ENCODE assay signal across 28 cellular contexts in genomic region chr17:81812571-81813370, GRCh38. TPM values are rescaled to one million over a fixed set of nuclear protein-coding genes. Genes with fewer than 3 reads are reported as not detected.
"Had no signal": no experiment of that assay in that cellular context is flagged by ENCODE, and none has a peak within 500 bp of the region (broad histone marks: within the 10 kb centered on the region; RNA-seq: fewer than 3 reads in every experiment).

No MANE protein-coding gene starts in this region.

- H3K4me1 ChIP-seq: SJCRH30 had no signal

- H3K27ac ChIP-seq: brain microvascular endothelial cell, cardiac muscle cell, SJCRH30 had no signal

- H3K4me3 ChIP-seq: cardiac muscle cell, SJCRH30 had no signal

- H3K36me3 ChIP-seq: brain microvascular endothelial cell, cardiac muscle cell, SJCRH30 had no signal

- DNase-seq: activated B cell treated with CpG ODN at 0.5 μM for 24 hours; activated CD4-positive, alpha-beta T cell treated with anti-CD3 and anti-CD28 coated beads for 1 hour; activated CD4-positive, alpha-beta T cell treated with anti-CD3 and anti-CD28 coated beads, Interleukin-2, amount 10 ng/mL, durations not matched to agents 24 days and 14 days; activated CD4-positive, alpha-beta T cell treated with anti-CD3 and anti-CD28 coated beads, Interleukin-2, amount 50 U/mL, for 48 hours; activated effector memory CD4-positive, alpha-beta T cell treated with anti-CD3 and anti-CD28 coated beads, Interleukin-2, amount 50 U/mL, for 16 hours; activated naive CD4-positive, alpha-beta T cell treated with Interleukin-2 at 50 U/mL for 16 hours; activated naive CD8-positive, alpha-beta T cell treated with anti-CD3 and anti-CD28 coated beads, Interleukin-2, amount 50 U/mL, for 24 hours; activated T-cell treated with anti-CD3 and anti-CD28 coated beads, Interleukin-2, amount 50 U/mL, for 4 hours; amygdala; brain microvascular endothelial cell; cerebellar nuclear complex; Karpas-422; MM.1S; NCI-H1105; NCI-H1436; NCI-H1694 treated with DMSO at 0.1 percent for 48 hours; NCI-H2029 treated with DMSO at 0.1 percent for 48 hours; NCI-H345; NCI-H510A; NCI-H526 treated with DMSO at 0.1 percent for 48 hours; NCI-H82; OCI-M1; Right ventricle myocardium superior; RPMI8226; SJCRH30; T-helper 9 cell had no signal

- H3K9me3 ChIP-seq: SJCRH30 had no signal

- ATAC-seq: activated naive CD4-positive, alpha-beta T cell treated with anti-CD3 and anti-CD28 coated beads, Interleukin-2, amount 50 U/mL, for 72 hours; activated naive CD8-positive, alpha-beta T cell treated with anti-CD3 and anti-CD28 coated beads, Interleukin-2, amount 50 U/mL, for 24 hours; activated T-cell treated with anti-CD3 and anti-CD28 coated beads, Interleukin-2, amount 50 U/mL, for 4 hours had no signal

RNA-seq across cellular contexts. Expression of gene GCGR, which starts 8.8 kb away (rescaled TPM):
- total RNA-seq: activated CD4-positive, alpha-beta T cell treated with anti-CD3 and anti-CD28 coated beads, Interleukin-2, amount 10 ng/mL, durations not matched to agents 24 days and 14 days; activated naive CD4-positive, alpha-beta T cell treated with anti-CD3 and anti-CD28 coated beads, Interleukin-2, amount 50 U/mL, for 72 hours; activated T-cell treated with anti-CD3 and anti-CD28 coated beads, Interleukin-2, amount 50 U/mL, for 4 hours; Right ventricle myocardium superior had no signal

RNA-seq across cellular contexts. Expression of gene PPP1R27, which starts 22.1 kb away (rescaled TPM):
- total RNA-seq: activated B cell treated with CpG ODN at 0.5 μM for 24 hours; activated CD4-positive, alpha-beta T cell treated with anti-CD3 and anti-CD28 coated beads, Interleukin-2, amount 10 ng/mL, durations not matched to agents 24 days and 14 days; activated naive CD4-positive, alpha-beta T cell treated with anti-CD3 and anti-CD28 coated beads, Interleukin-2, amount 50 U/mL, for 72 hours; activated T-cell treated with anti-CD3 and anti-CD28 coated beads, Interleukin-2, amount 50 U/mL, for 4 hours; cardiac muscle cell; Right ventricle myocardium superior; SJCRH30 had no signal
- polyA plus RNA-seq: cardiac muscle cell had no signal
